9 cellular contexts compared by ENCODE assay signal in the genomic region with DNA sequence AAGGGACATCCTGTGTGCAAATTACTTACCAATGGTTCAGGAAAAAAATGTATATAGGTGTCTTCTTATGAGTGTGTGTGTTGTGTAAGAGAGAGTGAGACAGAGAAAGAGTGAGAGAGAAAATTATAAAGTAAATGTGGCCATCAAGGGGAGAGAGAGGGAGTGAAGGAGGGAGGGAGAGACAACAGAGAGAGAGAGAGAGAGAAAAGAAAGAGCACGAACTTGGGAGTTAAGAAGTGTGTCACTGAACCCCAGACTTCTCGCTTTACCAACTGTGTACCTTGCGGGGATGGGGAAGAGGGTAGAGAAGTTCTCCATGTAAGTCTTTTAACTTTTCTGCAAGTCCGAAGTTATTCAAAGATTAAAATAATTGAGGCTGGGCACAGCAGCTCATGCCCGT. TPM values are rescaled to one million over a fixed set of nuclear protein-coding genes. Genes with fewer than 3 reads are reported as not detected.
DNase-seq lines count a peak whose midpoint lies in the region; ATAC-seq and TF ChIP-seq lines count a peak whose summit lies in the region.
"Had no signal": no experiment of that assay in that cellular context is flagged by ENCODE, and none has a peak within 500 bp of the region (broad histone marks: within the 10 kb centered on the region; RNA-seq: fewer than 3 reads in every experiment).

No MANE protein-coding gene starts in this region.

- TF ChIP-seq CTCF in coronary artery (IDR thresholded peaks at IDR 0.05) (no peak), natural killer cell (IDR thresholded peaks at IDR 0.05) (no peak)

- intact Hi-C loops in natural killer cell (cut with micrococcal nuclease) = loop anchor here (10.0 kb wide), 2 partner anchors 345 to 1855 kb away; a partner anchor contains a TSS

- H3K27ac Mint-ChIP-seq in stimulated activated naive CD8-positive, alpha-beta T cell treated with anti-CD3 and anti-CD28 coated beads, Interleukin-15, Interleukin-2, amounts not matched to agents 100 ng/mL and 50 ng/mL, for 24 hours = peak overlapping the region; percentile 100
- H3K27ac Mint-ChIP-seq in natural killer cell = peak overlapping the region; percentile 97 to 100

- H3K27ac ChIP-seq in coronary artery = peak overlapping the region; percentile 99

- peaks cover 72% of the 10 kb centered on the region for H3K4me1 Mint-ChIP-seq in stimulated activated naive CD8-positive, alpha-beta T cell treated with anti-CD3 and anti-CD28 coated beads, Interleukin-15, Interleukin-2, amounts not matched to agents 100 ng/mL and 50 ng/mL, for 24 hours (ENCODE audit: low read depth)
- H3K4me1 Mint-ChIP-seq in natural killer cell = peaks cover 27 to 29% of the 10 kb centered on the region in 2 donors

- H3K36me3 Mint-ChIP-seq in stimulated activated naive CD8-positive, alpha-beta T cell treated with anti-CD3 and anti-CD28 coated beads, Interleukin-15, Interleukin-2, amounts not matched to agents 100 ng/mL and 50 ng/mL, for 24 hours (ENCODE audit: low read depth) = peaks cover 1% of the 10 kb centered on the region
- H3K36me3 Mint-ChIP-seq in natural killer cell = no peaks in the 10 kb centered on the region

- H3K4me3 ChIP-seq in coronary artery = peak overlapping the region; percentile 75

- ATAC-seq in stimulated activated naive CD8-positive, alpha-beta T cell treated with anti-CD3 and anti-CD28 coated beads, Interleukin-15, Interleukin-2, amounts not matched to agents 100 U/mL and 50 U/mL, for 24 hours = no peak
- ATAC-seq in natural killer cell (no peak), GM21390 (IDR thresholded peaks at IDR 0.05; ENCODE audit: unreplicated experiment) (no peak)

- H3K27me3 Mint-ChIP-seq in stimulated activated naive CD8-positive, alpha-beta T cell treated with anti-CD3 and anti-CD28 coated beads, Interleukin-15, Interleukin-2, amounts not matched to agents 100 ng/mL and 50 ng/mL, for 24 hours = no peaks in the 10 kb centered on the region
- H3K27me3 Mint-ChIP-seq in natural killer cell (ENCODE audit: low read depth in 2 of 2) = no peaks in the 10 kb centered on the region

- no peak for DNase-seq in stimulated activated naive CD8-positive, alpha-beta T cell treated with anti-CD3 and anti-CD28 coated beads, Interleukin-15, Interleukin-2, amounts not matched to agents 100 U/mL and 50 U/mL, for 24 hours
- DNase-seq in coronary artery (ENCODE audit: low spot score) = no peak
- no peak for DNase-seq in natural killer cell
- DNase-seq in NCI-H2227 (lab: John Stamatoyannopoulos, UW; ENCODE audit: unreplicated experiment) = no peak
- DNase-seq in COR-L47 (lab: John Stamatoyannopoulos, UW) = no peak
- DNase-seq in KG1 (lab: John Stamatoyannopoulos, UW) = no peak
- DNase-seq: NCI-H446 had no signal

- H3K4me3 Mint-ChIP-seq in stimulated activated naive CD8-positive, alpha-beta T cell treated with anti-CD3 and anti-CD28 coated beads, Interleukin-15, Interleukin-2, amounts not matched to agents 100 ng/mL and 50 ng/mL, for 24 hours = peak overlapping the region; percentile 93
- H3K4me3 Mint-ChIP-seq in natural killer cell = peak overlapping the region; percentile 87

- no peaks in the 10 kb centered on the region for H3K9me3 Mint-ChIP-seq in stimulated activated naive CD8-positive, alpha-beta T cell treated with anti-CD3 and anti-CD28 coated beads, Interleukin-15, Interleukin-2, amounts not matched to agents 100 ng/mL and 50 ng/mL, for 24 hours
- no peaks in the 10 kb centered on the region for H3K9me3 Mint-ChIP-seq in natural killer cell

RNA-seq across cellular contexts. Expression of a gene that starts 28.8 kb away (rescaled TPM):
- total RNA-seq in natural killer cell = 1 to 10 TPM; 4.1 to 6.9 (median 5.3) TPM
